ENCODE assay signal across 1 cellular context in genomic region chr14:102616799-102617198, GRCh38.
TF ChIP-seq lines count a peak whose summit lies in the region.

No MANE protein-coding gene starts in this region.

TF ChIP-seq in A549, 52 proteins besides CTCF, POLR2A, EP300 and RAD21 (continued from another document):
- no peak for TF ChIP-seq SREBF2 (IDR thresholded peaks at IDR 0.05)
- no peak for TF ChIP-seq ZNF302 (CRISPR knock-in tag; IDR thresholded peaks at IDR 0.05)
- no peak for TF ChIP-seq SMC3 (IDR thresholded peaks at IDR 0.05)
- TF ChIP-seq RARB (CRISPR knock-in tag; IDR thresholded peaks at IDR 0.05) = no peak
